10 cellular contexts compared by ENCODE assay signal in genomic region chr2:85753035-85753524, GRCh38. TPM values are rescaled to one million over a fixed set of nuclear protein-coding genes. Genes with fewer than 3 reads are reported as not detected.
DNase-seq lines count a peak whose midpoint lies in the region; ATAC-seq and TF ChIP-seq lines count a peak whose summit lies in the region.
"Had no signal": no experiment of that assay in that cellular context is flagged by ENCODE, and none has a peak within 500 bp of the region (broad histone marks: within the 10 kb centered on the region; RNA-seq: fewer than 3 reads in every experiment).

No MANE protein-coding gene starts in this region.

- no peaks in the 10 kb centered on the region for H3K9me3 ChIP-seq in naive thymus-derived CD4-positive, alpha-beta T cell (ENCODE audit: control insufficient read depth in 2 of 3, low read length in 3 of 3)

- peaks cover 9 to 13% of the 10 kb centered on the region in 2 donors for H3K4me1 ChIP-seq in naive thymus-derived CD4-positive, alpha-beta T cell (ENCODE audit: control insufficient read depth in 2 of 2, insufficient read depth in 2 of 2, low read length in 2 of 2)
- H3K4me1 ChIP-seq in urinary bladder (ENCODE audit: insufficient read depth) = peaks cover 6% of the 10 kb centered on the region

- intact Hi-C loops in naive thymus-derived CD4-positive, alpha-beta T cell (cut with micrococcal nuclease) = loop anchor here in 1 of 2 donors (2.0 to 5.0 kb wide), 2 partner anchors 52 to 324 kb away; no protein-coding TSS in a partner anchor

- H3K36me3 Mint-ChIP-seq in activated naive CD8-positive, alpha-beta T cell = no peaks in the 10 kb centered on the region
- no peaks in the 10 kb centered on the region for H3K36me3 Mint-ChIP-seq in activated naive CD8-positive, alpha-beta T cell treated with anti-CD3 and anti-CD28 coated beads, Interleukin-2, amount 50 U/mL, for 24 hours (ENCODE audit: low read depth)
- H3K36me3 Mint-ChIP-seq in naive thymus-derived CD4-positive, alpha-beta T cell = no peaks in the 10 kb centered on the region

- H3K4me3 ChIP-seq in coronary artery (peak overlapping the region; percentile 87), urinary bladder (ENCODE audit: low read depth, low read length) (peak overlapping the region; percentile 78)
- H3K4me3 ChIP-seq in naive thymus-derived CD4-positive, alpha-beta T cell (ENCODE audit: low read length) = no peak overlapping the region

- peak overlapping the region; percentile 66 for H3K4me3 Mint-ChIP-seq in activated naive CD8-positive, alpha-beta T cell
- no peak overlapping the region for H3K4me3 Mint-ChIP-seq in activated naive CD8-positive, alpha-beta T cell treated with anti-CD3 and anti-CD28 coated beads, Interleukin-2, amount 50 U/mL, for 24 hours
- H3K4me3 Mint-ChIP-seq in naive thymus-derived CD4-positive, alpha-beta T cell = peak overlapping the region in 9 of 10 donors; percentile 38 to 83 (median 54)

- no peaks in the 10 kb centered on the region for H3K36me3 ChIP-seq in naive thymus-derived CD4-positive, alpha-beta T cell (ENCODE audit: control insufficient read depth in 2 of 3, insufficient read depth in 3 of 3, low read length in 3 of 3)
- no peaks in the 10 kb centered on the region for H3K36me3 ChIP-seq in urinary bladder (ENCODE audit: insufficient read depth)

- peaks cover 33% of the 10 kb centered on the region for H3K27me3 Mint-ChIP-seq in activated naive CD8-positive, alpha-beta T cell
- peaks cover 65% of the 10 kb centered on the region for H3K27me3 Mint-ChIP-seq in activated naive CD8-positive, alpha-beta T cell treated with anti-CD3 and anti-CD28 coated beads, Interleukin-2, amount 50 U/mL, for 24 hours
- H3K27me3 Mint-ChIP-seq in naive thymus-derived CD4-positive, alpha-beta T cell = peaks cover 56 to 83% (median 62%) of the 10 kb centered on the region in 5 donors

- POLR2A ChIA-PET in naive thymus-derived CD4-positive, alpha-beta T cell (lab: Charles Lee) = no interaction called here

- ATAC-seq in activated naive CD8-positive, alpha-beta T cell treated with anti-CD3 and anti-CD28 coated beads, Interleukin-2, amount 50 U/mL, for 24 hours = no peak
- ATAC-seq in naive thymus-derived CD4-positive, alpha-beta T cell = no peak

- CTCF ChIA-PET in naive thymus-derived CD4-positive, alpha-beta T cell (lab: Charles Lee) = interaction anchor here (1.2 to 1.5 kb wide), 2 partner anchors 62 to 326 kb away, joined by 3 read pairs; no protein-coding TSS in a partner anchor

- 37% methylated on average over 29 of the region's 29 CpGs for WGBS in urinary bladder

- no peaks in the 10 kb centered on the region for H3K9me3 Mint-ChIP-seq in activated naive CD8-positive, alpha-beta T cell (ENCODE audit: low read depth)
- no peaks in the 10 kb centered on the region for H3K9me3 Mint-ChIP-seq in activated naive CD8-positive, alpha-beta T cell treated with anti-CD3 and anti-CD28 coated beads, Interleukin-2, amount 50 U/mL, for 24 hours
- peaks cover 0 to 2% (median 0%) of the 10 kb centered on the region in 11 donors for H3K9me3 Mint-ChIP-seq in naive thymus-derived CD4-positive, alpha-beta T cell

- peak overlapping the region; percentile 89 to 91 for H3K27ac ChIP-seq in coronary artery
- no peak overlapping the region for H3K27ac ChIP-seq in naive thymus-derived CD4-positive, alpha-beta T cell (ENCODE audit: low read depth, low read length)
- H3K27ac ChIP-seq in urinary bladder (ENCODE audit: low read depth) = peak overlapping the region; percentile 79
- H3K27ac ChIP-seq: epithelial cell of prostate had no signal

- peaks cover 13% of the 10 kb centered on the region for H3K4me1 Mint-ChIP-seq in activated naive CD8-positive, alpha-beta T cell (ENCODE audit: low read depth)
- peaks cover 12% of the 10 kb centered on the region for H3K4me1 Mint-ChIP-seq in activated naive CD8-positive, alpha-beta T cell treated with anti-CD3 and anti-CD28 coated beads, Interleukin-2, amount 50 U/mL, for 24 hours
- peaks cover 5 to 23% (median 16%) of the 10 kb centered on the region in 7 donors for H3K4me1 Mint-ChIP-seq in naive thymus-derived CD4-positive, alpha-beta T cell

- peaks cover 10 to 13% of the 10 kb centered on the region in 2 donors for H3K27me3 ChIP-seq in naive thymus-derived CD4-positive, alpha-beta T cell (ENCODE audit: control insufficient read depth in 2 of 2, insufficient read depth in 2 of 2, low read length in 2 of 2)

- no peak for TF ChIP-seq CTCF in coronary artery (IDR thresholded peaks at IDR 0.05)

- DNase-seq in activated naive CD8-positive, alpha-beta T cell treated with anti-CD3 and anti-CD28 coated beads, Interleukin-2, amount 50 U/mL, for 24 hours = no peak
- DNase-seq in coronary artery (ENCODE audit: low spot score) (no peak), glomerular visceral epithelial cell (ENCODE audit: extremely low spot score) (no peak), GM19240 (ENCODE audit: insufficient read length, low spot score) (no peak)
- DNase-seq in naive thymus-derived CD4-positive, alpha-beta T cell = no peak
- no peak for DNase-seq in effector CD8-positive, alpha-beta T cell (lab: John Stamatoyannopoulos, UW)

- H3K27ac Mint-ChIP-seq in activated naive CD8-positive, alpha-beta T cell = no peak overlapping the region
- no peak overlapping the region for H3K27ac Mint-ChIP-seq in activated naive CD8-positive, alpha-beta T cell treated with anti-CD3 and anti-CD28 coated beads, Interleukin-2, amount 50 U/mL, for 24 hours
- no peak overlapping the region for H3K27ac Mint-ChIP-seq in naive thymus-derived CD4-positive, alpha-beta T cell

RNA-seq across cellular contexts. Expression of gene ATOH8, which starts 0.7 kb away (rescaled TPM):
- total RNA-seq in naive thymus-derived CD4-positive, alpha-beta T cell = under 1 TPM in 2 of 5 experiments, not detected in 3; 0.42 to 0.73 TPM
- not detected for polyA plus RNA-seq in naive thymus-derived CD4-positive, alpha-beta T cell
- total RNA-seq in urinary bladder = 18.3 TPM
- 49.2 TPM for polyA plus RNA-seq in urinary bladder

RNA-seq across cellular contexts. Expression of gene GNLY, which starts 58.9 kb away (rescaled TPM):
- total RNA-seq in naive thymus-derived CD4-positive, alpha-beta T cell = 100 to 1,000 TPM in 2 of 5 experiments, 10 to 100 TPM in 1, 1 to 10 TPM in 2; 5.9 to 780 (median 84.7) TPM
- 10 to 100 TPM; 11.1 to 13.5 TPM for polyA plus RNA-seq in naive thymus-derived CD4-positive, alpha-beta T cell
- total RNA-seq in urinary bladder = not detected
- polyA plus RNA-seq in urinary bladder = 1.8 TPM
- total RNA-seq: SK-MEL-5 had no signal

Comparison
In these comparisons a context has a peak if more than half of its experiments do, and no peak if none do; other contexts are left out.
1. RNA of gene ATOH8, which starts 0.7 kb away (total RNA-seq): 18.3 TPM in urinary bladder (single experiment); 0.42 to 0.73 TPM in naive thymus-derived CD4-positive, alpha-beta T cell; every median in the first group is over 10 times any median in the second.